Comparison of ENCODE assay signal across 17 cellular contexts in the genomic region with DNA sequence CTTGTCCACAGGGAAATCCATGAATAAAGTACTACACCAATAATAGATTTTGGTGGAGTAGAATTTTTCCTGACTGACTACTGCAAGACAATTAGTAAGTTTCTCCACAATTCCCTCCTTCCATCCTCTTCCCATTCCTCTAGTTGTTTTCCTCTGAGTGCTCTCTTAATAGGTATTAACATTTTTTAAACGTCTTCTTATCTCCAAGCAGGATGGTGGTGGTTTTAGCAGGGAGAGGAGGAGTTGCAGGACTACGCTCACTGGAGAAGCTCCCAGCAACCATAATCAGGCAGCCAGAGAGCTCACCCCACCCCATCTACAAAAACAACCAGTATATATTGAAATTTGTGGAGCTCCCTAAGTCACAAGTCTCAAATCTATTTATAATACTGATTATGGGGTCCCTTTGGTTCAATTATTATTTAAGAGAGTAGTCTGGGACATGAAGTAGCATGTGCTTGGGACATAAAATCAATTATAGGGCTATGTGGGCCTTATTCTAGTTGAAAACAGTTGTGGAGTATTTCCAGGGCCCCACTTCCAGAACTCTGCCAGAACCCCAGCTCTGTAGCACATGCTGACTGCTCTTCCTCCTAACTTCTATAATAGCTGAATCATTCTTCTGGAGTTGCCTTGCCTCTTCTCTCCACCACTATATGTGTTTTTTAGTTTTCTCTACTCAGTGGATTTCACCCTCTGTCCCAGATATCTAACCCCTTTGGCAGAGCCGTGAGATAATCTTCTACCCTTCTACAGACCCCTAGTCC. TPM values are rescaled to one million over a fixed set of nuclear protein-coding genes. Genes with fewer than 3 reads are reported as not detected.
A peak's percentile ranks its signal among the peaks of the same experiment; 100 is the strongest.
DNase-seq lines count a peak whose midpoint lies in the region; ATAC-seq and TF ChIP-seq lines count a peak whose summit lies in the region.
"Had no signal": no experiment of that assay in that cellular context is flagged by ENCODE, and none has a peak within 500 bp of the region (broad histone marks: within the 10 kb centered on the region; RNA-seq: fewer than 3 reads in every experiment).

No MANE protein-coding gene starts in this region.

- TF ChIP-seq EP300 in gastroesophageal sphincter (IDR thresholded peaks at IDR 0.05) = no peak

- H3K36me3 ChIP-seq in PC-3 (ENCODE audit: low read depth, low read length) = no peaks in the 10 kb centered on the region
- H3K36me3 ChIP-seq in gastroesophageal sphincter = no peaks in the 10 kb centered on the region
- H3K36me3 ChIP-seq in BE2C = no peaks in the 10 kb centered on the region

- no peak overlapping the region for H2AFZ ChIP-seq in PC-3 (ENCODE audit: low read length)

- WGBS in gastroesophageal sphincter (ENCODE audit: low coverage in 1 of 2), 2 donors = 75 to 100% methylated on average over 1 to 3 of the region's 3 CpGs

- no peak for TF ChIP-seq POLR2A in erythroblast (IDR thresholded peaks at IDR 0.05; ENCODE audit: low read length)
- TF ChIP-seq POLR2A in gastroesophageal sphincter (IDR thresholded peaks at IDR 0.05) = no peak

- no peaks in the 10 kb centered on the region for H3K79me2 ChIP-seq in PC-3 (ENCODE audit: low read length)

- POLR2A ChIA-PET in PC-3 (lab: Charles Lee; ENCODE audit: unreplicated experiment) = no interaction called here

- H3K9me2 ChIP-seq in PC-3 (replicated peaks; ENCODE audit: low read length) = no peaks in the 10 kb centered on the region

- TF ChIP-seq CTCF in natural killer cell (IDR thresholded peaks at IDR 0.05) = no peak
- TF ChIP-seq CTCF in PC-3 (conservative IDR thresholded peaks at IDR 0.05; ENCODE audit: low read depth, low read length) = no peak
- no peak for TF ChIP-seq CTCF in gastroesophageal sphincter (IDR thresholded peaks at IDR 0.05)
- TF ChIP-seq CTCF in BE2C (IDR thresholded peaks at IDR 0.05; ENCODE audit: low read depth, low read length) = no peak

- intact Hi-C loops in natural killer cell (cut with micrococcal nuclease) = no loop called here
- intact Hi-C loops in PC-3 (cut with micrococcal nuclease) = no loop called here

- no peak for DNase-seq in natural killer cell treated with Interleukin-12 subunit alpha and Interleukin-12 subunit beta and Interleukin-15 and Interleukin-18, amount 100 ng/mL, for 72 hours (ENCODE audit: low spot score)
- DNase-seq in natural killer cell (no peak), erythroblast (lab: John Stamatoyannopoulos, UW) (peak; percentile 33), HK-2 (ENCODE audit: unreplicated experiment) (no peak), PC-3 (no peak), BE2C (no peak)
- DNase-seq: activated effector memory CD4-positive, alpha-beta T cell treated with Interleukin-2 at 50 U/mL for 16 hours; head of caudate nucleus; left cardiac atrium; naive thymus-derived CD8-positive, alpha-beta T cell; NCI-H1694; NCI-H774 had no signal

- no peaks in the 10 kb centered on the region for H3K27me3 Mint-ChIP-seq in natural killer cell treated with Interleukin-12 subunit alpha and Interleukin-12 subunit beta and Interleukin-15 and Interleukin-18, amount 100 ng/mL, for 72 hours
- H3K27me3 Mint-ChIP-seq in natural killer cell (ENCODE audit: low read depth in 2 of 2) = no peaks in the 10 kb centered on the region
- H3K27me3 Mint-ChIP-seq in T-helper 1 cell treated with Interleukin-12 subunit alpha and Interleukin-12 subunit beta and Interleukin-4 antibody, amounts not matched to agents 30 μg/mL and 1 μg/mL, for 36 hours (ENCODE audit: low read depth) = no peaks in the 10 kb centered on the region
- H3K27me3 Mint-ChIP-seq: brain; IgD-negative memory B cell; naive thymus-derived CD8-positive, alpha-beta T cell had no signal

- H3K4me3 ChIP-seq in PC-3 (ENCODE audit: low read length) = no peak overlapping the region
- no peak overlapping the region for H3K4me3 ChIP-seq in gastroesophageal sphincter
- no peak overlapping the region for H3K4me3 ChIP-seq in BE2C (ENCODE audit: low read depth, low read length)

- no peaks in the 10 kb centered on the region for H3F3A ChIP-seq in PC-3 (ENCODE audit: low read length, unreplicated experiment)

- CTCF ChIA-PET in PC-3 (lab: Charles Lee) = interaction anchor here (0.7 kb wide), 1 partner anchor 15 kb away, joined by 7 read pairs; no protein-coding TSS in a partner anchor

- H3K4me1 Mint-ChIP-seq in natural killer cell treated with Interleukin-12 subunit alpha and Interleukin-12 subunit beta and Interleukin-15 and Interleukin-18, amount 100 ng/mL, for 72 hours (ENCODE audit: low read depth in 2 of 2) = peaks cover 15 to 28% of the 10 kb centered on the region in 2 donors
- peaks cover 0 to 6% of the 10 kb centered on the region in 2 donors for H3K4me1 Mint-ChIP-seq in natural killer cell
- H3K4me1 Mint-ChIP-seq in T-helper 1 cell treated with Interleukin-12 subunit alpha and Interleukin-12 subunit beta and Interleukin-4 antibody, amounts not matched to agents 30 μg/mL and 1 μg/mL, for 36 hours (ENCODE audit: low read depth) = peaks cover 35% of the 10 kb centered on the region
- H3K4me1 Mint-ChIP-seq: brain had no signal

- H3K4me3 Mint-ChIP-seq in natural killer cell treated with Interleukin-12 subunit alpha and Interleukin-12 subunit beta and Interleukin-15 and Interleukin-18, amount 100 ng/mL, for 72 hours = peak overlapping the region; percentile 28
- H3K4me3 Mint-ChIP-seq in natural killer cell = no peak overlapping the region
- H3K4me3 Mint-ChIP-seq in T-helper 1 cell treated with Interleukin-12 subunit alpha and Interleukin-12 subunit beta and Interleukin-4 antibody, amounts not matched to agents 30 μg/mL and 1 μg/mL, for 36 hours = no peak overlapping the region
- H3K4me3 Mint-ChIP-seq: brain; IgD-negative memory B cell; naive thymus-derived CD8-positive, alpha-beta T cell had no signal

- no peaks in the 10 kb centered on the region for H4K20me1 ChIP-seq in PC-3 (ENCODE audit: low read length)

- H3K9ac ChIP-seq in PC-3 (ENCODE audit: low read length) = no peak overlapping the region

- H3K9me3 ChIP-seq in PC-3 (ENCODE audit: low read length) = no peaks in the 10 kb centered on the region
- no peaks in the 10 kb centered on the region for H3K9me3 ChIP-seq in gastroesophageal sphincter
- no peaks in the 10 kb centered on the region for H3K9me3 ChIP-seq in BE2C

- H3K9me3 Mint-ChIP-seq in natural killer cell treated with Interleukin-12 subunit alpha and Interleukin-12 subunit beta and Interleukin-15 and Interleukin-18, amount 100 ng/mL, for 72 hours = no peaks in the 10 kb centered on the region
- H3K9me3 Mint-ChIP-seq in natural killer cell = no peaks in the 10 kb centered on the region
- no peaks in the 10 kb centered on the region for H3K9me3 Mint-ChIP-seq in T-helper 1 cell treated with Interleukin-12 subunit alpha and Interleukin-12 subunit beta and Interleukin-4 antibody, amounts not matched to agents 30 μg/mL and 1 μg/mL, for 36 hours
- H3K9me3 Mint-ChIP-seq: IgD-negative memory B cell; naive thymus-derived CD8-positive, alpha-beta T cell had no signal

- no peak overlapping the region for H3K4me2 ChIP-seq in PC-3 (ENCODE audit: low read length)

- H3K27me3 ChIP-seq in PC-3 (ENCODE audit: low read length) (no peaks in the 10 kb centered on the region), gastroesophageal sphincter (no peaks in the 10 kb centered on the region), BE2C (no peaks in the 10 kb centered on the region)

- H3K4me1 ChIP-seq in PC-3 (ENCODE audit: insufficient read depth, low read length) (peaks cover 3% of the 10 kb centered on the region; the same call in 1 of the 2 replicates), gastroesophageal sphincter (no peaks in the 10 kb centered on the region), BE2C (no peaks in the 10 kb centered on the region)

- H3K36me3 Mint-ChIP-seq in natural killer cell treated with Interleukin-12 subunit alpha and Interleukin-12 subunit beta and Interleukin-15 and Interleukin-18, amount 100 ng/mL, for 72 hours = peaks cover 4% of the 10 kb centered on the region
- H3K36me3 Mint-ChIP-seq in natural killer cell = no peaks in the 10 kb centered on the region
- peaks cover 2% of the 10 kb centered on the region for H3K36me3 Mint-ChIP-seq in T-helper 1 cell treated with Interleukin-12 subunit alpha and Interleukin-12 subunit beta and Interleukin-4 antibody, amounts not matched to agents 30 μg/mL and 1 μg/mL, for 36 hours (ENCODE audit: low read depth)
- H3K36me3 Mint-ChIP-seq: brain; naive thymus-derived CD8-positive, alpha-beta T cell had no signal

- no TSS peak for BruUV-seq in PC-3 (replicated peaks; lab: Mats Ljungman, UMichigan)

- H3K27ac ChIP-seq in PC-3 (ENCODE audit: low read length) (no peak overlapping the region), gastroesophageal sphincter (no peak overlapping the region)

- ATAC-seq in natural killer cell treated with Interleukin-12 subunit alpha and Interleukin-12 subunit beta and Interleukin-15 and Interleukin-18, amount 100 ng/mL, for 72 hours = peak in 1 of 2 donors; percentile 6
- ATAC-seq in natural killer cell (no peak), PC-3 (no peak), gastroesophageal sphincter (no peak)
- ATAC-seq: left cardiac atrium; naive thymus-derived CD8-positive, alpha-beta T cell had no signal

- H3K27ac Mint-ChIP-seq in natural killer cell treated with Interleukin-12 subunit alpha and Interleukin-12 subunit beta and Interleukin-15 and Interleukin-18, amount 100 ng/mL, for 72 hours = peak overlapping the region in 1 of 2 donors; percentile 65
- no peak overlapping the region for H3K27ac Mint-ChIP-seq in natural killer cell
- peak overlapping the region; percentile 57 for H3K27ac Mint-ChIP-seq in T-helper 1 cell treated with Interleukin-12 subunit alpha and Interleukin-12 subunit beta and Interleukin-4 antibody, amounts not matched to agents 30 μg/mL and 1 μg/mL, for 36 hours
- H3K27ac Mint-ChIP-seq: brain, IgD-negative memory B cell had no signal

RNA-seq across cellular contexts. Expression of a gene that starts 49.8 kb away (rescaled TPM):
- total RNA-seq in natural killer cell treated with Interleukin-12 subunit alpha and Interleukin-12 subunit beta and Interleukin-15 and Interleukin-18, amount 100 ng/mL, for 72 hours = 100 to 1,000 TPM in 1 of 2 donors, 10 to 100 TPM in 1; 66.1 to 145 TPM
- total RNA-seq in natural killer cell = 1 to 10 TPM in 2 of 3 donors, under 1 TPM in 1; 0.40 to 3.5 (median 1.3) TPM
- 1.4 and 4.4 TPM in 2 replicates for total RNA-seq in PC-3 (2014; rRNA removed)
- 1 to 10 TPM in 1 of 4 donors, under 1 TPM in 2, not detected in 1; 0.13 to 1.2 (median 0.93) TPM for total RNA-seq in gastroesophageal sphincter
- polyA plus RNA-seq in BE2C (2012; ENCODE audit: insufficient read depth, insufficient read length, low read depth) = 1.2 TPM
- total RNA-seq: renal cortical epithelial cell had no signal
- polyA plus RNA-seq: IgD-negative memory B cell had no signal

Comparison
In these comparisons a context has a peak if more than half of its experiments do, and no peak if none do; other contexts are left out.
1. RNA of a gene that starts 49.8 kb away (total RNA-seq): 66.1 to 145 TPM in natural killer cell treated with Interleukin-12 subunit alpha and Interleukin-12 subunit beta and Interleukin-15 and Interleukin-18, amount 100 ng/mL, for 72 hours; 1.4 to 4.4 TPM in PC-3, 0.40 to 3.5 TPM in natural killer cell and 0.13 to 1.2 TPM in gastroesophageal sphincter; every median in the first group is over 10 times any median in the second.
2. DNase-seq: peak in erythroblast (2 of 2); none in natural killer cell treated with Interleukin-12 subunit alpha and Interleukin-12 subunit beta and Interleukin-15 and Interleukin-18, amount 100 ng/mL, for 72 hours (single experiment), natural killer cell (single experiment), HK-2 (single experiment), PC-3 (single experiment) and BE2C (single experiment).